Comparison of ENCODE assay signal across 25 cellular contexts in genomic region chr5:169706070-169706469, GRCh38.
A peak's percentile ranks its signal among the peaks of the same experiment; 100 is the strongest.
DNase-seq lines count a peak whose midpoint lies in the region; ATAC-seq, FAIRE-seq and TF ChIP-seq lines count a peak whose summit lies in the region.
"Had no signal": no experiment of that assay in that cellular context is flagged by ENCODE, and none has a peak within 500 bp of the region (broad histone marks: within the 10 kb centered on the region; RNA-seq: fewer than 3 reads in every experiment).

No MANE protein-coding gene starts in this region.

- peaks cover 58% of the 10 kb centered on the region for H3K4me1 ChIP-seq in Karpas-422 (ENCODE audit: low read length)
- H3K4me1 ChIP-seq in GM12878 (ENCODE audit: control insufficient read depth, insufficient read depth, low read length), result peaks cover 51% of the 10 kb centered on the region
- H3K4me1 ChIP-seq in spleen, result peaks cover 0 to 8% (median 0%) of the 10 kb centered on the region in 6 donors
- H3K4me1 ChIP-seq: upper lobe of left lung had no signal

- peaks cover 29% of the 10 kb centered on the region for H3K79me2 ChIP-seq in Karpas-422 (ENCODE audit: low read length)
- H3K79me2 ChIP-seq in GM12878 (ENCODE audit: control insufficient read depth, insufficient read depth, low read length), result peaks cover 3% of the 10 kb centered on the region; the same call in 1 of the 2 replicates

- no peak for TF ChIP-seq CTCF in GM12878 (IDR thresholded peaks at IDR 0.05 in 2 of 3, conservative IDR thresholded peaks at IDR 0.05 in 1 of 3; ENCODE audit: control insufficient read depth in 2 of 3, extremely low read depth in 1 of 3, insufficient read depth in 1 of 3, low read depth in 3 of 3, low read length in 3 of 3)
- TF ChIP-seq CTCF in WERI-Rb-1 (IDR thresholded peaks at IDR 0.05; ENCODE audit: low read depth, low read length), result no peak
- no peak for TF ChIP-seq CTCF in spleen (IDR thresholded peaks at IDR 0.05 in 8 of 11, conservative IDR thresholded peaks at IDR 0.05 in 3 of 11)

- no peaks in the 10 kb centered on the region for H4K20me1 ChIP-seq in Karpas-422 (ENCODE audit: insufficient read depth, low read depth, low read length)
- H4K20me1 ChIP-seq in GM12878 (ENCODE audit: control insufficient read depth, insufficient read depth), result no peaks in the 10 kb centered on the region

- FAIRE-seq in GM12878 (lab: Jason Lieb, UNC), result no peak
- FAIRE-seq: frontal cortex, G401.6, H54, HepG2, TTC549 had no signal

- H3K9me2 ChIP-seq in Karpas-422 (replicated peaks; ENCODE audit: insufficient read depth, low read length), result no peaks in the 10 kb centered on the region

- H3K4me2 ChIP-seq in Karpas-422 (ENCODE audit: low read depth, low read length, poor library complexity, severe bottlenecking), result peak overlapping the region; percentile 59
- no peak overlapping the region for H3K4me2 ChIP-seq in GM12878 (ENCODE audit: control insufficient read depth, insufficient read depth)

- H3K9ac ChIP-seq in Karpas-422 (ENCODE audit: low read length) (peak overlapping the region; percentile 39), GM12878 (ENCODE audit: control insufficient read depth, insufficient read depth, low read length) (no peak overlapping the region)

- in situ Hi-C loops in GM12878 (cut with MboI), result no loop called here

- CTCF ChIA-PET in GM12878 (lab: Yijun Ruan, JAX), result interaction anchor here (0.7 to 3.1 kb wide), 6 partner anchors 12 to 274 kb away, joined by 3 to 20 read pairs (median 4); partner anchors contain the start of gene INSYN2B

- peak overlapping the region; percentile 83 for H3K27ac Mint-ChIP-seq in stimulated activated naive CD8-positive, alpha-beta T cell treated with anti-CD3 and anti-CD28 coated beads, Interleukin-15, Interleukin-2, amounts not matched to agents 100 ng/mL and 50 ng/mL, for 24 hours
- no peak overlapping the region for H3K27ac Mint-ChIP-seq in stimulated activated naive CD8-positive, alpha-beta T cell treated with anti-CD3 and anti-CD28 coated beads, Interleukin-15, amount 100 ng/mL, for 72 hours
- H3K27ac Mint-ChIP-seq: dendritic cell treated with granulocyte-macrophage colony-stimulating factor and Interleukin-4, amounts not matched to agents 40 ng/mL and 50 ng/mL, for 4 days had no signal

- no TSS peak for BruUV-seq in GM12878 (replicated peaks; lab: Mats Ljungman, UMichigan)

- 0% methylated on average over 1 of the region's 1 CpG for WGBS in GM12878 (ENCODE audit: insufficient coverage, insufficient replicate concordance, low lambda C conversion rate, missing lambda C conversion rate)
- WGBS in spleen, 5 donors, result 75 to 87% (median 79%) methylated on average over 1 of the region's 1 CpG

- H3K27me3 ChIP-seq in Karpas-422 (ENCODE audit: low read length) (no peaks in the 10 kb centered on the region), GM12878 (replicated peaks in 1 of 2; ENCODE audit: control insufficient read depth in 2 of 2, insufficient read depth in 2 of 2, low read length in 1 of 2) (no peaks in the 10 kb centered on the region), WERI-Rb-1 (ENCODE audit: insufficient read depth, low read depth, severe bottlenecking) (peaks cover 86% of the 10 kb centered on the region), spleen (replicated peaks in 1 of 7) (no peaks in the 10 kb centered on the region)
- H3K27me3 ChIP-seq: cardiac muscle cell, MG63, upper lobe of left lung had no signal

- RAD21 ChIA-PET in GM12878 (lab: Charles Lee; ENCODE audit: unreplicated experiment), result interaction anchor here (0.8 to 4.2 kb wide), 13 partner anchors 10 to 274 kb away, joined by 3 to 33 read pairs (median 4); partner anchors contain the start of gene INSYN2B

- peaks cover 27% of the 10 kb centered on the region for H3K4me1 Mint-ChIP-seq in stimulated activated naive CD8-positive, alpha-beta T cell treated with anti-CD3 and anti-CD28 coated beads, Interleukin-15, Interleukin-2, amounts not matched to agents 100 ng/mL and 50 ng/mL, for 24 hours (ENCODE audit: low read depth)
- H3K4me1 Mint-ChIP-seq in stimulated activated naive CD8-positive, alpha-beta T cell treated with anti-CD3 and anti-CD28 coated beads, Interleukin-15, amount 100 ng/mL, for 72 hours, result peaks cover 6% of the 10 kb centered on the region

- TF ChIP-seq POLR2A in GM12878 (IDR thresholded peaks at IDR 0.05; ENCODE audit: low read depth, low read length) (no peak), spleen (IDR thresholded peaks at IDR 0.05) (no peak)

- POLR2A ChIA-PET in GM12878 (lab: Charles Lee), result interaction anchor here (1.0 to 1.5 kb wide), 4 partner anchors 9 to 100 kb away, joined by 3 to 8 read pairs (median 4); no protein-coding TSS in a partner anchor

- H3K9me3 ChIP-seq in Karpas-422 (ENCODE audit: low read length) (no peaks in the 10 kb centered on the region), GM12878 (replicated peaks; ENCODE audit: control insufficient read depth, insufficient read depth, low read length) (no peaks in the 10 kb centered on the region), WERI-Rb-1 (ENCODE audit: severe bottlenecking) (no peaks in the 10 kb centered on the region), spleen (no peaks in the 10 kb centered on the region)
- H3K9me3 ChIP-seq: MG63, upper lobe of left lung had no signal

- no peak for TF ChIP-seq RAD21 in GM12878 (IDR thresholded peaks at IDR 0.05; ENCODE audit: insufficient read depth, low read depth, low read length)

- no peak for DNase-seq in stimulated activated naive CD8-positive, alpha-beta T cell treated with anti-CD3 and anti-CD28 coated beads, Interleukin-15, amount 100 ng/mL, for 72 hours
- no peak for DNase-seq in Karpas-422
- no peak for DNase-seq in GM12878 (ENCODE audit: low read depth, low spot score)
- DNase-seq in HPDE6-E6E7 (ENCODE audit: extremely low spot score), result no peak
- DNase-seq in WERI-Rb-1, result no peak
- no peak for DNase-seq in spleen
- DNase-seq: activated T-cell treated with anti-CD3 and anti-CD28 coated beads, Interleukin-2, amount 50 U/mL, for 1 hour; C1 segment of cervical spinal cord; NCI-H146; NCI-H82; posterior cingulate gyrus; stimulated activated CD4-positive, alpha-beta T cell treated with anti-CD3 and anti-CD28 coated beads, Interleukin-1b, Interleukin-23, amount 100 ng/mL, for 48 hours; upper lobe of left lung had no signal

- H2AFZ ChIP-seq in Karpas-422 (ENCODE audit: low read length), result no peak overlapping the region
- H2AFZ ChIP-seq in GM12878 (ENCODE audit: control insufficient read depth, low read depth, low read length), result no peak overlapping the region

- H3K4me3 Mint-ChIP-seq in stimulated activated naive CD8-positive, alpha-beta T cell treated with anti-CD3 and anti-CD28 coated beads, Interleukin-15, Interleukin-2, amounts not matched to agents 100 ng/mL and 50 ng/mL, for 24 hours, result no peak overlapping the region
- H3K4me3 Mint-ChIP-seq in stimulated activated naive CD8-positive, alpha-beta T cell treated with anti-CD3 and anti-CD28 coated beads, Interleukin-15, amount 100 ng/mL, for 72 hours, result no peak overlapping the region
- H3K4me3 Mint-ChIP-seq: dendritic cell treated with granulocyte-macrophage colony-stimulating factor and Interleukin-4, amounts not matched to agents 40 ng/mL and 50 ng/mL, for 4 days; nephron had no signal

- peaks cover 79% of the 10 kb centered on the region for H3K36me3 Mint-ChIP-seq in stimulated activated naive CD8-positive, alpha-beta T cell treated with anti-CD3 and anti-CD28 coated beads, Interleukin-15, Interleukin-2, amounts not matched to agents 100 ng/mL and 50 ng/mL, for 24 hours (ENCODE audit: low read depth)

- H3K9me3 Mint-ChIP-seq in stimulated activated naive CD8-positive, alpha-beta T cell treated with anti-CD3 and anti-CD28 coated beads, Interleukin-15, Interleukin-2, amounts not matched to agents 100 ng/mL and 50 ng/mL, for 24 hours, result no peaks in the 10 kb centered on the region
- no peaks in the 10 kb centered on the region for H3K9me3 Mint-ChIP-seq in stimulated activated naive CD8-positive, alpha-beta T cell treated with anti-CD3 and anti-CD28 coated beads, Interleukin-15, amount 100 ng/mL, for 72 hours
- H3K9me3 Mint-ChIP-seq: dendritic cell treated with granulocyte-macrophage colony-stimulating factor and Interleukin-4, amounts not matched to agents 40 ng/mL and 50 ng/mL, for 4 days; nephron had no signal

- H3K4me3 ChIP-seq in Karpas-422 (ENCODE audit: low read length), result no peak overlapping the region; the same call in 1 of the 2 replicates
- no peak overlapping the region for H3K4me3 ChIP-seq in GM12878
- no peak overlapping the region for H3K4me3 ChIP-seq in WERI-Rb-1 (ENCODE audit: low read depth, low read length)
- no peak overlapping the region for H3K4me3 ChIP-seq in spleen
- H3K4me3 ChIP-seq: cardiac muscle cell, MG63, SK-N-MC, upper lobe of left lung had no signal

- H3K27ac ChIP-seq in Karpas-422 (ENCODE audit: low read length) (peak overlapping the region; percentile 92), GM12878 (ENCODE audit: control insufficient read depth, insufficient read depth) (peak overlapping the region; percentile 60), WERI-Rb-1 (no peak overlapping the region), spleen (no peak overlapping the region)
- H3K27ac ChIP-seq: cardiac muscle cell, epithelial cell of prostate, SK-N-MC, upper lobe of left lung had no signal

- SMC1A ChIA-PET in GM12878 (lab: Charles Lee; ENCODE audit: uncharacterized antibody, unreplicated experiment), result interaction anchor here (0.7 to 9.0 kb wide), 16 partner anchors 9 to 274 kb away, joined by 3 to 123 read pairs (median 6); partner anchors contain the start of gene INSYN2B

- no peak for TF ChIP-seq EP300 in GM12878 (IDR thresholded peaks at IDR 0.05; ENCODE audit: borderline replicate concordance in 1 of 2, control insufficient read depth in 1 of 2, low read depth in 2 of 2, low read length in 2 of 2)

- intact Hi-C loops in GM12878 (cut with micrococcal nuclease; ENCODE audit: unreplicated experiment) (loop anchor here (10.0 kb wide), 2 partner anchors 199 to 369 kb away; no protein-coding TSS in a partner anchor), spleen (cut with DNase I; ENCODE audit: low total_unique reads) (no loop called here)

- H3K36me3 ChIP-seq in Karpas-422 (ENCODE audit: insufficient read depth, low read length) (peaks cover 58% of the 10 kb centered on the region), GM12878 (ENCODE audit: control insufficient read depth in 2 of 2, insufficient read depth in 2 of 2, low read length in 1 of 2) (peaks cover 23 to 48% of the 10 kb centered on the region in 2 experiments), WERI-Rb-1 (no peaks in the 10 kb centered on the region), spleen (peaks cover 0 to 100% (median 64%) of the 10 kb centered on the region in 6 donors)
- H3K36me3 ChIP-seq: cardiac muscle cell, MG63 had no signal

- H3K27me3 Mint-ChIP-seq in stimulated activated naive CD8-positive, alpha-beta T cell treated with anti-CD3 and anti-CD28 coated beads, Interleukin-15, Interleukin-2, amounts not matched to agents 100 ng/mL and 50 ng/mL, for 24 hours, result no peaks in the 10 kb centered on the region
- no peaks in the 10 kb centered on the region for H3K27me3 Mint-ChIP-seq in stimulated activated naive CD8-positive, alpha-beta T cell treated with anti-CD3 and anti-CD28 coated beads, Interleukin-15, amount 100 ng/mL, for 72 hours
- H3K27me3 Mint-ChIP-seq: dendritic cell treated with granulocyte-macrophage colony-stimulating factor and Interleukin-4, amounts not matched to agents 40 ng/mL and 50 ng/mL, for 4 days had no signal

- no peak for ATAC-seq in stimulated activated naive CD8-positive, alpha-beta T cell treated with anti-CD3 and anti-CD28 coated beads, Interleukin-15, amount 100 ng/mL, for 72 hours
- ATAC-seq in GM12878, result no peak

Comparison
In these comparisons a context has a peak if more than half of its experiments do, and no peak if none do; other contexts are left out.
1. H3K27ac ChIP-seq: peak in Karpas-422 (single experiment) and GM12878 (single experiment); none in WERI-Rb-1 (single experiment) and spleen (0 of 8).